In the genomic region with DNA sequence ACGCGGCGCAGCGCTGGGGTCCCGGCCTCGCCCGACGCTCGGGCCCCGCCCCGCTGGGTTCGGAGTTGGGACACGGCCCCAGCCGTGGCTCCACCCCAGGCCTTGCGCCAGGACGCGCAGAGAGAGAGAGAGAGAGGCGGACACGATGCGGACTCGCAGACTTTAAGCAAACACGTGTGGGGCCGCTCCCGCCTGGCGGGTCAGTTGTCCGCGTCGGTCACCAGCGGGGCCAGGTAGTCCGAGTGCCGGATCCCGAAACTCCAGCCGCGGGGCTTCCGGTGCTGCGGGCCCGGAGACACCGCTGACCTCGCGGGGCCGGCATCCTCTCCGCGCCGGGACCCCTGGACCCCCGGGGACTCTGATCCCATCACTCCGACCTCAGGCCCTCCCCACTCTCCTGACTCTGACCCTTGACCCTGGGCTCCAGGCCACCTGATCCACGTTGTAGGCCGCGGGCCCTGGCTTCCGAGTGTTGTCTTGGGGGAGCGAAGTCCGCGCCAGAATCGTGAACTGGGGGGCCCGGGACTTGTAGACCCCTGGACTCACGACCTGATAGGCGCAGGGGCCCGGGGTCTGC, we compare ENCODE assay signal across 8 cellular contexts. TPM values are rescaled to one million over a fixed set of nuclear protein-coding genes. Genes with fewer than 3 reads are reported as not detected.
DNase-seq lines count a peak whose midpoint lies in the region; FAIRE-seq and TF ChIP-seq lines count a peak whose summit lies in the region.

No MANE protein-coding gene starts in this region.

- TF ChIP-seq CTCF in LNCaP clone FGC (IDR thresholded peaks at IDR 0.05; ENCODE audit: control insufficient read depth, extremely low read depth, insufficient read depth): no peak

- H3K4ac ChIP-seq in trophoblast cell (ENCODE audit: low read depth, low read length): peak overlapping the region; percentile 60

- H3K18ac ChIP-seq in trophoblast cell (ENCODE audit: low read length): peak overlapping the region; percentile 89

- H3K4me2 ChIP-seq in trophoblast cell (ENCODE audit: low read length): peak overlapping the region; percentile 84

- H3K9ac ChIP-seq in trophoblast cell (ENCODE audit: low read length): peak overlapping the region; percentile 44

- peaks cover 23% of the 10 kb centered on the region for H3K79me2 ChIP-seq in trophoblast cell (ENCODE audit: control insufficient read depth, insufficient read depth, low read length, poor library complexity)

- no CpG with 5 or more reads among the region's 58 CpGs for WGBS in trophoblast cell (ENCODE audit: extremely low coverage, insufficient coverage, insufficient read length)

- no peaks in the 10 kb centered on the region for H3K9me3 ChIP-seq in trophoblast cell (ENCODE audit: insufficient read depth, low read depth, low read length)

- peak overlapping the region; percentile 70 for H2BK120ac ChIP-seq in trophoblast cell (ENCODE audit: insufficient read depth, low read length, poor library complexity)

- peak overlapping the region; percentile 75 for H3K14ac ChIP-seq in trophoblast cell (ENCODE audit: low read length)

- peak overlapping the region; percentile 92 for H4K8ac ChIP-seq in trophoblast cell (ENCODE audit: low read depth, low read length)

- H2BK5ac ChIP-seq in trophoblast cell (ENCODE audit: low read depth, low read length, poor library complexity): peak overlapping the region; percentile 65

- no peaks in the 10 kb centered on the region for H3K27me3 ChIP-seq in trophoblast cell (ENCODE audit: insufficient read depth, low read length)

- peak overlapping the region; percentile 67 for H2AFZ ChIP-seq in trophoblast cell (ENCODE audit: insufficient read depth, low read length, poor library complexity)

- intact Hi-C loops in cardiac septum (cut with DNase I): no loop called here

- H3K79me1 ChIP-seq in trophoblast cell (ENCODE audit: low read length): peaks cover 52% of the 10 kb centered on the region

- no peak for TF ChIP-seq POLR2A in H54 (IDR thresholded peaks at IDR 0.05; ENCODE audit: low read depth, low read length)

- peak overlapping the region; percentile 80 for H3K27ac ChIP-seq in trophoblast cell (ENCODE audit: low read depth, low read length)

- H3K4me1 ChIP-seq in trophoblast cell (ENCODE audit: control insufficient read depth in 1 of 2, insufficient read depth in 2 of 2, low read length in 2 of 2): peaks cover 28 to 52% of the 10 kb centered on the region in 2 experiments

- peak; percentile 69 to 72 for DNase-seq in stimulated activated CD4-positive, alpha-beta T cell treated with anti-CD3 and anti-CD28 coated beads, Interleukin-2, amount 100 ng/mL, for 24 hours
- DNase-seq in stimulated activated CD4-positive, alpha-beta T cell treated with anti-CD3 and anti-CD28 coated beads, Interleukin-4, amount 100 ng/mL, for 1 hour: no peak
- DNase-seq in LNCaP clone FGC (ENCODE audit: low read depth) (peak; percentile 74), cardiac septum (ENCODE audit: low spot score) (peak; percentile 93), trophoblast cell (peak; percentile 86 to 92), H54 (ENCODE audit: insufficient read length, low spot score) (no peak)
- peak; percentile 52 for DNase-seq in activated T-helper 9 cell treated with anti-CD3 and anti-CD28 coated beads, Interleukin-2, amount 50 U/mL, for 16 hours (ENCODE audit: low read depth)
- DNase-seq in central memory CD4-positive, alpha-beta T cell: no peak

- H2AK5ac ChIP-seq in trophoblast cell (ENCODE audit: low read length): peak overlapping the region; percentile 80

- no peak for FAIRE-seq in H54 (lab: Jason Lieb, UNC)

- H4K12ac ChIP-seq in trophoblast cell (ENCODE audit: low read depth, low read length): peak overlapping the region; percentile 57

- peak overlapping the region; percentile 98 for H4K91ac ChIP-seq in trophoblast cell (ENCODE audit: low read depth, low read length)

- peak overlapping the region; percentile 78 for H3K4me3 ChIP-seq in LNCaP clone FGC (ENCODE audit: low read depth, low read length)
- H3K4me3 ChIP-seq in trophoblast cell (ENCODE audit: low read depth, low read length): peak overlapping the region; percentile 41

- H2BK12ac ChIP-seq in trophoblast cell (ENCODE audit: low read length): peak overlapping the region; percentile 63

- H3K23ac ChIP-seq in trophoblast cell (ENCODE audit: low read length): no peak overlapping the region

- no peaks in the 10 kb centered on the region for H3K36me3 ChIP-seq in trophoblast cell (ENCODE audit: control insufficient read depth in 1 of 2, insufficient read depth in 2 of 2, low read length in 2 of 2)

RNA-seq across cellular contexts. Expression of gene TYMP, which starts 0.6 kb away (rescaled TPM):
- total RNA-seq in cardiac septum: 18.3 TPM
- polyA plus RNA-seq in trophoblast cell (2013): 19.5 and 20.6 TPM in 2 replicates

RNA-seq across cellular contexts. Expression of gene SCO2, which starts 5.0 kb away (rescaled TPM):
- 2.4 TPM for total RNA-seq in cardiac septum
- 0.60 and 0.63 TPM in 2 replicates for polyA plus RNA-seq in trophoblast cell (2013)

RNA-seq across cellular contexts. Expression of gene KLHDC7B, which starts 15.3 kb away (rescaled TPM):
- 0.08 TPM for total RNA-seq in cardiac septum
- 0.08 and 0.10 TPM in 2 replicates for polyA plus RNA-seq in trophoblast cell (2013)

RNA-seq across cellular contexts. Expression of gene NCAPH2, which starts 22.3 kb away (rescaled TPM):
- total RNA-seq in cardiac septum: 25.1 TPM
- 24.4 and 24.9 TPM in 2 replicates for polyA plus RNA-seq in trophoblast cell (2013)

RNA-seq across cellular contexts. Expression of gene LMF2, which starts 22.9 kb away (rescaled TPM):
- 28.7 TPM for total RNA-seq in cardiac septum
- polyA plus RNA-seq in trophoblast cell (2013): 63.1 and 64.7 TPM in 2 replicates

Comparison
In these comparisons a context has a peak if more than half of its experiments do, and no peak if none do; other contexts are left out.
1. DNase-seq: peak in stimulated activated CD4-positive, alpha-beta T cell treated with anti-CD3 and anti-CD28 coated beads, Interleukin-2, amount 100 ng/mL, for 24 hours (2 of 2), LNCaP clone FGC (single experiment), activated T-helper 9 cell treated with anti-CD3 and anti-CD28 coated beads, Interleukin-2, amount 50 U/mL, for 16 hours (single experiment), cardiac septum (single experiment) and trophoblast cell (2 of 2); none in stimulated activated CD4-positive, alpha-beta T cell treated with anti-CD3 and anti-CD28 coated beads, Interleukin-4, amount 100 ng/mL, for 1 hour (single experiment), central memory CD4-positive, alpha-beta T cell (single experiment) and H54 (single experiment).